16 cellular contexts compared by ENCODE assay signal in the genomic region with DNA sequence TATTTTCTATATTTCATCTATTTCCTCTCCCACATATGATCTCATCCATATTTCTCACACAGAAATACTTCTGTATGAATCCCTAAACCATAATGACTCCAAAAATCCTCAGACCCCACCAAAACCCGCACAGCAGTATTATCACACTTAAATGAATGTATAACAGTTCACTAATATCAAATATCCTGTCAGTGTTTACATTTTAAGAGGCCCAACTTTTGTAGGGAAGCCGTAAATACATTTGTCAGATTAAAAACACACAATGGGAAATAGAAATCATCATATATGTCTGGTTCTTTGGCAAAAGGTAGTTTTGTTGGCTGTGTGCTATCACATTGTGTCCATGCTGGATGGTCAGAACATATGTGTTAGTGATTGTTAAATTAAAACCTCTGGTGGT.
"Had no signal": no experiment of that assay in that cellular context is flagged by ENCODE, and none has a peak within 500 bp of the region (broad histone marks: within the 10 kb centered on the region; RNA-seq: fewer than 3 reads in every experiment).

No MANE protein-coding gene starts in this region.

- H3K27me3 ChIP-seq: pancreas had no signal

- H3K4me3 ChIP-seq: coronary artery, pancreas, stomach had no signal

- FAIRE-seq: pancreas, small intestine had no signal

- ATAC-seq: left colon; left ventricle myocardium superior; naive thymus-derived CD4-positive, alpha-beta T cell; pancreas; right cardiac atrium had no signal

- DNase-seq: effector CD4-positive, alpha-beta T cell; foreskin melanocyte; head of caudate nucleus; hippocampal formation; left colon; left ventricle myocardium superior; naive thymus-derived CD4-positive, alpha-beta T cell; nephron progenitor cell; pancreas; right cardiac atrium; small intestine; stimulated activated CD4-positive, alpha-beta T cell treated with anti-CD3 and anti-CD28 coated beads, Interleukin-12 subunit alpha, Interleukin-12 subunit beta, amount 100 ng/mL, for 4 hours; stimulated activated naive CD4-positive, alpha-beta T cell; stomach; trophoblast cell had no signal

- H3K27ac ChIP-seq: coronary artery, pancreas, stomach had no signal

- H3K9me3 ChIP-seq: pancreas, stomach had no signal

- H3K36me3 ChIP-seq: pancreas, stomach had no signal
